1 cellular context compared by ENCODE assay signal in the genomic region with DNA sequence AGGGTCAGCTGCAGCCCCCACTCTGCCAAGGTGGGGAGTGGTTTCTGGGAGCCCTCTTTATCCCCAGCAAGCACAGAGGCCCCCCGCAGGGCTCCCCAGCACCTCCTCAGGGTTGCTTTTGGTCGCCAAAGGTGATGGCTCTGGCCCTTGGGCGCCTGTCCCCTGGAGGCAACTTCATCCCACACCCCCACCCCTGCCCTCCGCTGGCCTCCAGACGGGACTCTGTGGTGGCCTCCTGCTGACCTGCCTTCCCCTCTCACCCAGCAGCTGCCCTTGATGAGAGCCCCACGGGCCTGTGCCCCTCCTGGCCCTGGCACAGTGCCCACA.
TF ChIP-seq lines count a peak whose summit lies in the region.

No MANE protein-coding gene starts in this region.

TF ChIP-seq in IMR-90, 13 proteins besides CTCF, POLR2A, EP300 and RAD21:
- no peak for TF ChIP-seq FOS (IDR thresholded peaks at IDR 0.05; ENCODE audit: low read depth, low read length)
- TF ChIP-seq MAFK (IDR thresholded peaks at IDR 0.05; ENCODE audit: low read depth, low read length), result no peak
- TF ChIP-seq, protein P1, sequence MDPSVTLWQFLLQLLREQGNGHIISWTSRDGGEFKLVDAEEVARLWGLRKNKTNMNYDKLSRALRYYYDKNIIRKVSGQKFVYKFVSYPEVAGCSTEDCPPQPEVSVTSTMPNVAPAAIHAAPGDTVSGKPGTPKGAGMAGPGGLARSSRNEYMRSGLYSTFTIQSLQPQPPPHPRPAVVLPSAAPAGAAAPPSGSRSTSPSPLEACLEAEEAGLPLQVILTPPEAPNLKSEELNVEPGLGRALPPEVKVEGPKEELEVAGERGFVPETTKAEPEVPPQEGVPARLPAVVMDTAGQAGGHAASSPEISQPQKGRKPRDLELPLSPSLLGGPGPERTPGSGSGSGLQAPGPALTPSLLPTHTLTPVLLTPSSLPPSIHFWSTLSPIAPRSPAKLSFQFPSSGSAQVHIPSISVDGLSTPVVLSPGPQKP (IDR thresholded peaks at IDR 0.05; ENCODE audit: borderline replicate concordance, low read depth, low read length), result no peak
- no peak for TF ChIP-seq CHD1 (IDR thresholded peaks at IDR 0.05; ENCODE audit: low read depth, low read length)
- no peak for TF ChIP-seq BHLHE40 (IDR thresholded peaks at IDR 0.05; ENCODE audit: low read depth, low read length)
- TF ChIP-seq, protein P2, sequence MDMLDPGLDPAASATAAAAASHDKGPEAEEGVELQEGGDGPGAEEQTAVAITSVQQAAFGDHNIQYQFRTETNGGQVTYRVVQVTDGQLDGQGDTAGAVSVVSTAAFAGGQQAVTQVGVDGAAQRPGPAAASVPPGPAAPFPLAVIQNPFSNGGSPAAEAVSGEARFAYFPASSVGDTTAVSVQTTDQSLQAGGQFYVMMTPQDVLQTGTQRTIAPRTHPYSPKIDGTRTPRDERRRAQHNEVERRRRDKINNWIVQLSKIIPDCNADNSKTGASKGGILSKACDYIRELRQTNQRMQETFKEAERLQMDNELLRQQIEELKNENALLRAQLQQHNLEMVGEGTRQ (IDR thresholded peaks at IDR 0.05; ENCODE audit: low read depth, low read length), result no peak
- no peak for TF ChIP-seq MXI1 (IDR thresholded peaks at IDR 0.05; ENCODE audit: borderline replicate concordance, low read depth, low read length)
- TF ChIP-seq MAZ (IDR thresholded peaks at IDR 0.05; ENCODE audit: borderline replicate concordance, low read depth, low read length), result no peak
- TF ChIP-seq SMC3 (IDR thresholded peaks at IDR 0.05; ENCODE audit: low read depth, low read length), result no peak
- TF ChIP-seq CEBPB (IDR thresholded peaks at IDR 0.05; ENCODE audit: low read depth, low read length), result no peak
- TF ChIP-seq RFX5 (IDR thresholded peaks at IDR 0.05; ENCODE audit: low read depth, low read length), result no peak
- no peak for TF ChIP-seq RCOR1 (IDR thresholded peaks at IDR 0.05; ENCODE audit: insufficient replicate concordance, low read length)
- no peak for TF ChIP-seq NFE2L2 (IDR thresholded peaks at IDR 0.05; ENCODE audit: low read depth, low read length)
